28 cellular contexts compared by ENCODE assay signal in the genomic region with DNA sequence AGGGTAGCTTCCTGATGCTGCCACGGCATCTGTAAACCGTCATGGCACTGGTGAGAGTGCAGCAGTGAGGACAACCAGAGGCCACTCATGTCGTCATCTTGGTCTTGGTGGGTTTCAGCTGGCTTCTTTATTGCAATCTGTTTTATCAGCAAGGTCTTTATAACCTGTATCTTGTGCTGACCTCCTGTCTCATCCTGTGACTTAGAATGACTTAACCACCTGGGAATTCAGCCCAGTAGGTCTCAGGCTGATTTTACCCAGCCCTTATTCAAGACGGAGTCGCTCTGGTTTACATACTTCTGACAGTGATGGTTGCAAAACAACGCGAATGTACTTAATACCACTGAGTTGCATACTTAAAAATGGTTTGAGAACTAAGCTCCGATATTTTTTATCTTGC. TPM values are rescaled to one million over a fixed set of nuclear protein-coding genes. Genes with fewer than 3 reads are reported as not detected.
A peak's percentile ranks its signal among the peaks of the same experiment; 100 is the strongest.
DNase-seq lines count a peak whose midpoint lies in the region; ATAC-seq and TF ChIP-seq lines count a peak whose summit lies in the region.
"Had no signal": no experiment of that assay in that cellular context is flagged by ENCODE, and none has a peak within 500 bp of the region (broad histone marks: within the 10 kb centered on the region; RNA-seq: fewer than 3 reads in every experiment).

No MANE protein-coding gene starts in this region.

- H3K36me3 ChIP-seq in Loucy (ENCODE audit: insufficient read depth, low read length) (no peaks in the 10 kb centered on the region), iPS-20b (ENCODE audit: insufficient read depth, low read depth, low read length) (no peaks in the 10 kb centered on the region)
- H3K36me3 ChIP-seq: esophagus muscularis mucosa, heart left ventricle had no signal

- H3K27ac ChIP-seq in iPS-20b (ENCODE audit: low read length): no peak overlapping the region
- H3K27ac ChIP-seq: C4-2B, esophagus muscularis mucosa, heart left ventricle, RWPE1 had no signal

- DNase-seq in activated B cell treated with CpG ODN at 0.5 μM for 24 hours: no peak
- no peak for DNase-seq in DMS79 treated with DMSO at 0.1 percent for 48 hours (lab: John Stamatoyannopoulos, UW)
- DNase-seq in NCI-H748 (lab: John Stamatoyannopoulos, UW; ENCODE audit: unreplicated experiment): no peak
- DNase-seq: activated CD4-positive, alpha-beta T cell treated with anti-CD3 and anti-CD28 coated beads, Interleukin-2, amount 50 U/mL, for 48 hours; activated CD4-positive, CD25-positive, alpha-beta regulatory T cell treated with anti-CD3 and anti-CD28 coated beads, Interleukin-2, amount 50 U/mL, for 72 hours; activated T-cell treated with anti-CD3 and anti-CD28 coated beads, Interleukin-2, amount 50 U/mL, for 48 hours; Caco-2; central memory CD4-positive, alpha-beta T cell; foreskin melanocyte; heart left ventricle; left cardiac atrium; NCI-H1436; NCI-H345; NCI-H69; stimulated activated naive B cell treated with anti-CD40 and anti-IgM and Interleukin-4, amounts not matched to agents 10 μg/mL and 1 μg/mL and 100 μg/mL, for 72 hours; substantia nigra; T-helper 2 cell had no signal

- H4K20me1 ChIP-seq in Loucy (ENCODE audit: insufficient read depth, low read length, poor library complexity, severe bottlenecking): no peaks in the 10 kb centered on the region

- H3K27me3 ChIP-seq in Loucy (ENCODE audit: insufficient read depth, low read length, poor library complexity, severe bottlenecking) (no peaks in the 10 kb centered on the region), iPS-20b (ENCODE audit: insufficient read depth, low read length) (no peaks in the 10 kb centered on the region)
- H3K27me3 ChIP-seq: esophagus muscularis mucosa, heart left ventricle had no signal

- H3K9ac ChIP-seq in Loucy (ENCODE audit: low read depth, low read length, poor library complexity, severe bottlenecking) (peak overlapping the region; percentile 36), iPS-20b (ENCODE audit: low read depth, low read length) (peak overlapping the region; percentile 45; the same call in 1 of the 2 replicates)

- CTCF ChIA-PET in activated B cell treated with CpG ODN at 0.5 μM for 24 hours (lab: Charles Lee): no interaction called here

- no peak overlapping the region for H3K4me2 ChIP-seq in Loucy (ENCODE audit: low read depth, low read length, poor library complexity, severe bottlenecking)

- H3K27me3 Mint-ChIP-seq in activated B cell treated with CpG ODN at 0.5 μM for 24 hours: no peaks in the 10 kb centered on the region
- no peaks in the 10 kb centered on the region for H3K27me3 Mint-ChIP-seq in stimulated activated memory B cell treated with anti-CD40 and anti-IgM and Interleukin-4, amounts not matched to agents 10 μg/mL and 1 μg/mL and 100 μg/mL, for 72 hours
- H3K27me3 Mint-ChIP-seq: stimulated activated naive B cell treated with anti-CD40 and anti-IgM and Interleukin-4, amounts not matched to agents 10 μg/mL and 1 μg/mL and 100 μg/mL, for 72 hours; type B pancreatic cell had no signal

- H3K27ac Mint-ChIP-seq in activated B cell treated with CpG ODN at 0.5 μM for 24 hours: peak overlapping the region; percentile 57
- peak overlapping the region; percentile 53 for H3K27ac Mint-ChIP-seq in stimulated activated memory B cell treated with anti-CD40 and anti-IgM and Interleukin-4, amounts not matched to agents 10 μg/mL and 1 μg/mL and 100 μg/mL, for 72 hours
- H3K27ac Mint-ChIP-seq: dendritic cell treated with granulocyte-macrophage colony-stimulating factor and Interleukin-4, amounts not matched to agents 40 ng/mL and 50 ng/mL, for 4 days; type B pancreatic cell had no signal

- no peaks in the 10 kb centered on the region for H3K79me2 ChIP-seq in Loucy (ENCODE audit: insufficient read depth, low read length)

- no peak overlapping the region for H3K4me3 ChIP-seq in Loucy (ENCODE audit: low read length, poor library complexity, severe bottlenecking)
- no peak overlapping the region; the same call in 1 of the 2 replicates for H3K4me3 ChIP-seq in iPS-20b (ENCODE audit: low read length)
- H3K4me3 ChIP-seq: esophagus muscularis mucosa, heart left ventricle, lung had no signal

- no peaks in the 10 kb centered on the region for H3K9me3 ChIP-seq in Loucy (ENCODE audit: insufficient read depth, low read depth, low read length)
- H3K9me3 ChIP-seq in iPS-20b (ENCODE audit: insufficient read depth, low read depth, low read length): no peaks in the 10 kb centered on the region
- H3K9me3 ChIP-seq: Caco-2, esophagus muscularis mucosa, heart left ventricle had no signal

- peaks cover 28% of the 10 kb centered on the region for H3K4me1 ChIP-seq in Loucy (ENCODE audit: insufficient read depth, low read length, poor library complexity, severe bottlenecking)
- H3K4me1 ChIP-seq in iPS-20b (ENCODE audit: insufficient read depth, low read length): peaks cover 6% of the 10 kb centered on the region; the same call in 1 of the 2 replicates
- H3K4me1 ChIP-seq: Caco-2, esophagus muscularis mucosa, heart left ventricle had no signal

- no peaks in the 10 kb centered on the region for H3K9me3 Mint-ChIP-seq in activated B cell treated with CpG ODN at 0.5 μM for 24 hours
- no peaks in the 10 kb centered on the region for H3K9me3 Mint-ChIP-seq in stimulated activated memory B cell treated with anti-CD40 and anti-IgM and Interleukin-4, amounts not matched to agents 10 μg/mL and 1 μg/mL and 100 μg/mL, for 72 hours
- H3K9me3 Mint-ChIP-seq: dendritic cell treated with granulocyte-macrophage colony-stimulating factor and Interleukin-4, amounts not matched to agents 40 ng/mL and 50 ng/mL, for 4 days; nephron; stimulated activated naive B cell treated with anti-CD40 and anti-IgM and Interleukin-4, amounts not matched to agents 10 μg/mL and 1 μg/mL and 100 μg/mL, for 72 hours; type B pancreatic cell had no signal

- no peaks in the 10 kb centered on the region for H3K9me2 ChIP-seq in Loucy (replicated peaks; ENCODE audit: low read depth, low read length)

- H2AFZ ChIP-seq in Loucy (ENCODE audit: low read length): peak overlapping the region; percentile 32; the same call in 1 of the 2 replicates

- TF ChIP-seq CTCF in Loucy (conservative IDR thresholded peaks at IDR 0.05; ENCODE audit: low read length) (no peak), activated B cell treated with CpG ODN at 0.5 μM for 24 hours (IDR thresholded peaks at IDR 0.05) (no peak)

- H3F3A ChIP-seq in Loucy (ENCODE audit: low read depth): peaks cover 9% of the 10 kb centered on the region; the same call in 1 of the 2 replicates

- ATAC-seq in activated B cell treated with CpG ODN at 0.5 μM for 24 hours (ENCODE audit: low read depth) (no peak), HG03045 (IDR thresholded peaks at IDR 0.05; ENCODE audit: unreplicated experiment) (no peak)
- ATAC-seq in stimulated activated memory B cell treated with anti-CD40 and anti-IgM and Interleukin-4, amounts not matched to agents 10 μg/mL and 1 μg/mL and 100 μg/mL, for 72 hours: no peak
- ATAC-seq: heart left ventricle; left cardiac atrium; stimulated activated naive B cell treated with anti-CD40 and anti-IgM and Interleukin-4, amounts not matched to agents 10 μg/mL and 1 μg/mL and 100 μg/mL, for 72 hours had no signal

- H3K4me1 Mint-ChIP-seq in activated B cell treated with CpG ODN at 0.5 μM for 24 hours: peaks cover 19% of the 10 kb centered on the region
- H3K4me1 Mint-ChIP-seq in stimulated activated memory B cell treated with anti-CD40 and anti-IgM and Interleukin-4, amounts not matched to agents 10 μg/mL and 1 μg/mL and 100 μg/mL, for 72 hours: peaks cover 22% of the 10 kb centered on the region

- H3K4me3 Mint-ChIP-seq in activated B cell treated with CpG ODN at 0.5 μM for 24 hours: no peak overlapping the region
- H3K4me3 Mint-ChIP-seq in stimulated activated memory B cell treated with anti-CD40 and anti-IgM and Interleukin-4, amounts not matched to agents 10 μg/mL and 1 μg/mL and 100 μg/mL, for 72 hours: no peak overlapping the region
- H3K4me3 Mint-ChIP-seq: dendritic cell treated with granulocyte-macrophage colony-stimulating factor and Interleukin-4, amounts not matched to agents 40 ng/mL and 50 ng/mL, for 4 days; nephron; stimulated activated naive B cell treated with anti-CD40 and anti-IgM and Interleukin-4, amounts not matched to agents 10 μg/mL and 1 μg/mL and 100 μg/mL, for 72 hours; type B pancreatic cell had no signal

- intact Hi-C loops in activated B cell treated with CpG ODN at 0.5 μM for 24 hours (cut with micrococcal nuclease): no loop called here

- POLR2A ChIA-PET in activated B cell treated with CpG ODN at 0.5 μM for 24 hours (lab: Charles Lee): interaction anchor here (3.6 kb wide), 1 partner anchor 31 kb away, joined by 76 read pairs; no protein-coding TSS in a partner anchor

- no peaks in the 10 kb centered on the region for H3K36me3 Mint-ChIP-seq in activated B cell treated with CpG ODN at 0.5 μM for 24 hours (ENCODE audit: low read depth)
- no peaks in the 10 kb centered on the region for H3K36me3 Mint-ChIP-seq in stimulated activated memory B cell treated with anti-CD40 and anti-IgM and Interleukin-4, amounts not matched to agents 10 μg/mL and 1 μg/mL and 100 μg/mL, for 72 hours
- H3K36me3 Mint-ChIP-seq: stimulated activated naive B cell treated with anti-CD40 and anti-IgM and Interleukin-4, amounts not matched to agents 10 μg/mL and 1 μg/mL and 100 μg/mL, for 72 hours; type B pancreatic cell had no signal

RNA-seq across cellular contexts. Expression of gene FBN3, which starts 14.4 kb away (rescaled TPM):
- not detected in 2 replicates for total RNA-seq in activated B cell treated with CpG ODN at 0.5 μM for 24 hours
- total RNA-seq: left cardiac atrium had no signal

RNA-seq across cellular contexts. Expression of gene CERS4, which starts 45.4 kb away (rescaled TPM):
- total RNA-seq in activated B cell treated with CpG ODN at 0.5 μM for 24 hours: 112 and 114 TPM in 2 replicates
